17 cellular contexts compared by ENCODE assay signal in the genomic region with DNA sequence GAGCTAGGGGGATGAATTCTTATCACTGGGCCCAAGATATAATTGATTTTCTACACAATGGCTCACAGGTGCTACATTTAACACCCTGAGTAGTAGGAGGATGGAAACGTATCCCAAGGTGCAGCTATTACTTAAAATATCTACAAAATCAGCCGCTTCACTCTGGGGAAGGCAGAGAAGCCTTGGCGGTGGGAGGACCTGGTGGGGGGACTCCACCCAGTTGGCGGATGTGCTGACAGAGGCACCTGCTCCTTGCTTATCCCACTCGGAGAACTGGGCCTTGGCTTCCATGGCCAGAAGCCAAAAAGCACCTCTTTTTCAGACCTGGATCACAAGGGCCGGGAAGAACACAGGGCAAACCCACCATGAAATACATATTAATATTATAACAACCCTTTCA.
A peak's percentile ranks its signal among the peaks of the same experiment; 100 is the strongest.
DNase-seq lines count a peak whose midpoint lies in the region; ATAC-seq lines count a peak whose summit lies in the region.
"Had no signal": no experiment of that assay in that cellular context is flagged by ENCODE, and none has a peak within 500 bp of the region (broad histone marks: within the 10 kb centered on the region; RNA-seq: fewer than 3 reads in every experiment).

No MANE protein-coding gene starts in this region.

- H3K4me3 Mint-ChIP-seq in activated naive CD8-positive, alpha-beta T cell treated with anti-CD3 and anti-CD28 coated beads, Interleukin-2, amount 50 U/mL, for 24 hours: no peak overlapping the region

- H3K27me3 ChIP-seq in H7 (ENCODE audit: control insufficient read depth, insufficient read depth, low read length): no peaks in the 10 kb centered on the region
- H3K27me3 ChIP-seq: MG63 had no signal

- no peaks in the 10 kb centered on the region for H3K36me3 Mint-ChIP-seq in activated naive CD8-positive, alpha-beta T cell treated with anti-CD3 and anti-CD28 coated beads, Interleukin-2, amount 50 U/mL, for 24 hours (ENCODE audit: low read depth)

- H3K27me3 Mint-ChIP-seq in activated naive CD8-positive, alpha-beta T cell treated with anti-CD3 and anti-CD28 coated beads, Interleukin-2, amount 50 U/mL, for 24 hours: peaks cover 15% of the 10 kb centered on the region

- intact Hi-C loops in left ventricle myocardium superior (cut with micrococcal nuclease): no loop called here

- no peak for ATAC-seq in activated naive CD8-positive, alpha-beta T cell treated with anti-CD3 and anti-CD28 coated beads, Interleukin-2, amount 50 U/mL, for 24 hours
- ATAC-seq in left ventricle myocardium superior: no peak
- ATAC-seq: HepG2, K562, Panc1, SK-N-SH treated with all-trans-retinoic acid at 6 μM for 48 hours had no signal

- no peaks in the 10 kb centered on the region for H3K9me3 Mint-ChIP-seq in activated naive CD8-positive, alpha-beta T cell treated with anti-CD3 and anti-CD28 coated beads, Interleukin-2, amount 50 U/mL, for 24 hours

- no peak overlapping the region for H3K27ac Mint-ChIP-seq in activated naive CD8-positive, alpha-beta T cell treated with anti-CD3 and anti-CD28 coated beads, Interleukin-2, amount 50 U/mL, for 24 hours

- H3K4me3 ChIP-seq in H7 (ENCODE audit: insufficient read depth, low read depth, low read length): no peak overlapping the region
- H3K4me3 ChIP-seq: K562, MG63 had no signal

- H3K4me1 Mint-ChIP-seq in activated naive CD8-positive, alpha-beta T cell treated with anti-CD3 and anti-CD28 coated beads, Interleukin-2, amount 50 U/mL, for 24 hours: no peaks in the 10 kb centered on the region

- no peaks in the 10 kb centered on the region for H3K36me3 ChIP-seq in H7 (replicated peaks; ENCODE audit: control insufficient read depth, insufficient read depth, low read length)
- H3K36me3 ChIP-seq: BE2C, MG63 had no signal

- DNase-seq in H7: peak; percentile 58
- peak; percentile 32 for DNase-seq in NCI-H1105 (lab: John Stamatoyannopoulos, UW)
- peak; percentile 34 for DNase-seq in NCI-H748 treated with DMSO at 0.1 percent for 48 hours (lab: John Stamatoyannopoulos, UW)
- DNase-seq in iPS-NIHi11 (ENCODE audit: low spot score): peak; percentile 39
- no peak for DNase-seq in activated naive CD8-positive, alpha-beta T cell treated with anti-CD3 and anti-CD28 coated beads, Interleukin-2, amount 50 U/mL, for 24 hours
- DNase-seq in SIG-M5 (lab: John Stamatoyannopoulos, UW): no peak
- no peak for DNase-seq in left ventricle myocardium superior
- DNase-seq: BE2C, MG63, NCI-H1092, NCI-H1694 treated with DMSO at 0.1 percent for 48 hours, NCI-H345, NCI-H524 treated with DMSO at 0.1 percent for 48 hours had no signal

Comparison
In these comparisons a context has a peak if more than half of its experiments do, and no peak if none do; other contexts are left out.
1. DNase-seq: peak in H7 (single experiment), NCI-H1105 (single experiment), NCI-H748 treated with DMSO at 0.1 percent for 48 hours (single experiment) and iPS-NIHi11 (single experiment); none in activated naive CD8-positive, alpha-beta T cell treated with anti-CD3 and anti-CD28 coated beads, Interleukin-2, amount 50 U/mL, for 24 hours (single experiment), SIG-M5 (single experiment) and left ventricle myocardium superior (single experiment).